Comparison of ENCODE assay signal across 8 cellular contexts in the genomic region with DNA sequence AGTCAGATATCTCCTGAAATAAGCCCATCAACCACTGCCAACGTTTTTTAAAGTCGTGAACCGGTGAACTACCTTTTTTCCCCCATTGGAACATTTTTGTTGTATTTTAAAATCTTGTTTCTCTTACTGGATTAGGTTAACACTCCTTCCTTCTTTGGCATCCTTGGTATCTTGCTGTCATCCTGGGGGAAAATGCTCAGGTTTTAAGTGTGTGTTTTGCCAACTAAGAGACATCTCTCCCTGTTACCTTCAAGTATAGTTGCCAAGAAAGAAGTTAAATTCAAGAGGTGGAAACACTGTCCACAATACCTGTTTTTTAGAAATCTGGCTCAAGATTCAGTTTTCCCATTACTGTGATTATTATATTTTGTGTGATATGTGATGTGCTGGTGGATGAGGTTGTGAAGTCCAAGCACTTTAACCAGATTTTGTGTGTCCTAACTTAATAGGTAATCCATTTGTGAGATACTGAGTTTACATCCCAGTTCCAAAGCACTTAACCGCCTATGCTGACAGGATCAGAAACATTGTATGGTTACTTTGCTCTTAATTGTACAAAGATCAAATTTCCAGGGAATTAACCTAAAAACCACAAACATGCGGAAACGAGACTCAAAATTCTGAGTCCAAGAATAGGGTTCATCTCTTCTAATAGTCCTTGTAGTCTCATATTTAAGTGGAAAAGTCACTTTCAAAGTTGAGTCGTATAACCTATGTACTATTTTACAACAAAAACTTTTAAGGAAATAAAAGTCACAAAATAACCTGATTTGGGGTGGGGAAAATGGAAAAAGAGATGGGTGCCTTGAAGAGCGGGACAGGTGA. TPM values are rescaled to one million over a fixed set of nuclear protein-coding genes. Genes with fewer than 3 reads are reported as not detected.
DNase-seq lines count a peak whose midpoint lies in the region; ATAC-seq and TF ChIP-seq lines count a peak whose summit lies in the region.

No MANE protein-coding gene starts in this region.

- H3K4me3 ChIP-seq in DND-41 (ENCODE audit: low read depth in 1 of 2, low read length in 2 of 2) (peak overlapping the region; percentile 54 to 81; a peak in 3 of 4 replicates), OCI-LY7 (ENCODE audit: low read depth, low read length, poor library complexity, severe bottlenecking) (peak overlapping the region; percentile 100), epithelial cell of esophagus (ENCODE audit: low read length) (peak overlapping the region; percentile 86), trophoblast cell (ENCODE audit: low read depth, low read length) (no peak overlapping the region)

- H3K79me2 ChIP-seq in DND-41 (ENCODE audit: insufficient read depth, low read length) (peaks cover 40% of the 10 kb centered on the region), OCI-LY7 (ENCODE audit: insufficient read depth, low read depth, low read length) (peaks cover 29% of the 10 kb centered on the region), trophoblast cell (ENCODE audit: control insufficient read depth, insufficient read depth, low read length, poor library complexity) (peaks cover 17% of the 10 kb centered on the region)

- no peak overlapping the region for H4K12ac ChIP-seq in trophoblast cell (ENCODE audit: low read depth, low read length)

- H4K8ac ChIP-seq in trophoblast cell (ENCODE audit: low read depth, low read length) = no peak overlapping the region

- no peak overlapping the region for H2BK5ac ChIP-seq in trophoblast cell (ENCODE audit: low read depth, low read length, poor library complexity)

- intact Hi-C loops in OCI-LY7 (cut with micrococcal nuclease; ENCODE audit: unreplicated experiment) = loop anchor here (10.0 kb wide), 1 partner anchor 278 kb away; the partner anchor contains the start of gene OLA1

- H3K14ac ChIP-seq in trophoblast cell (ENCODE audit: low read length) = no peak overlapping the region

- no peak overlapping the region for H2BK120ac ChIP-seq in trophoblast cell (ENCODE audit: insufficient read depth, low read length, poor library complexity)

- H3K27ac ChIP-seq in DND-41 (ENCODE audit: low read length) (peak overlapping the region; percentile 99), OCI-LY7 (ENCODE audit: low read depth, low read length, poor library complexity, severe bottlenecking) (peak overlapping the region; percentile 97), trophoblast cell (ENCODE audit: low read depth, low read length) (peak overlapping the region; percentile 100)

- CTCF ChIA-PET in OCI-LY7 (lab: Charles Lee; ENCODE audit: unreplicated experiment) = interaction anchor here (0.6 kb wide), 1 partner anchor 1493 kb away, joined by 3 read pairs; no protein-coding TSS in a partner anchor

- H3K9me2 ChIP-seq in OCI-LY7 (ENCODE audit: insufficient read depth, low read length) = no peaks in the 10 kb centered on the region

- H3K4ac ChIP-seq in trophoblast cell (ENCODE audit: low read depth, low read length) = no peak overlapping the region

- no peak for TF ChIP-seq CTCF in DND-41 (IDR thresholded peaks at IDR 0.05; ENCODE audit: borderline replicate concordance, extremely low read depth, low read length, poor library complexity, severe bottlenecking)
- TF ChIP-seq CTCF in OCI-LY7 (conservative IDR thresholded peaks at IDR 0.05; ENCODE audit: low read length) = no peak
- TF ChIP-seq CTCF in epithelial cell of esophagus (IDR thresholded peaks at IDR 0.05; ENCODE audit: insufficient read depth, low read depth, low read length, missing control alignments) = no peak

- no peak overlapping the region for H2AK5ac ChIP-seq in trophoblast cell (ENCODE audit: low read length)

- H2BK12ac ChIP-seq in trophoblast cell (ENCODE audit: low read length) = no peak overlapping the region

- H3K4me1 ChIP-seq in DND-41 (ENCODE audit: insufficient read depth, low read length) (peaks cover 22% of the 10 kb centered on the region), OCI-LY7 (ENCODE audit: insufficient read depth, low read length, poor library complexity, severe bottlenecking) (peaks cover 17% of the 10 kb centered on the region), trophoblast cell (ENCODE audit: control insufficient read depth in 1 of 2, insufficient read depth in 2 of 2, low read length in 2 of 2) (no peaks in the 10 kb centered on the region)

- H4K20me1 ChIP-seq in DND-41 (ENCODE audit: insufficient read depth, low read length) (peaks cover 3% of the 10 kb centered on the region; the same call in 1 of the 2 replicates), OCI-LY7 (ENCODE audit: insufficient read depth, low read length) (peaks cover 12% of the 10 kb centered on the region)

- H4K91ac ChIP-seq in trophoblast cell (ENCODE audit: low read depth, low read length) = no peak overlapping the region

- H3K36me3 ChIP-seq in DND-41 (ENCODE audit: insufficient read depth, low read length) (peaks cover 11% of the 10 kb centered on the region), OCI-LY7 (ENCODE audit: insufficient read depth, low read length) (peaks cover 23% of the 10 kb centered on the region), trophoblast cell (ENCODE audit: control insufficient read depth in 1 of 2, insufficient read depth in 2 of 2, low read length in 2 of 2) (no peaks in the 10 kb centered on the region)

- no peak for DNase-seq in DND-41
- DNase-seq in OCI-LY7 (ENCODE audit: low spot score) = no peak
- DNase-seq in epithelial cell of esophagus (ENCODE audit: low read depth) = no peak
- peak in 1 of 2 donors; percentile 17 for DNase-seq in trophoblast cell
- DNase-seq in stimulated activated CD4-positive, alpha-beta T cell treated with anti-CD3 and anti-CD28 coated beads, Interleukin-15, amount 100 ng/mL, for 24 hours = no peak
- no peak for DNase-seq in stimulated activated CD4-positive, alpha-beta T cell treated with anti-CD3 and anti-CD28 coated beads, Interleukin-4, amount 100 ng/mL, for 4 hours
- no peak for DNase-seq in medulla oblongata (ENCODE audit: extremely low spot score)
- no peak for DNase-seq in midbrain (lab: John Stamatoyannopoulos, UW)

- no peak overlapping the region for H3K23ac ChIP-seq in trophoblast cell (ENCODE audit: low read length)

- H3K4me2 ChIP-seq in DND-41 (ENCODE audit: insufficient read depth, low read length) (peak overlapping the region; percentile 75), OCI-LY7 (ENCODE audit: low read length) (peak overlapping the region; percentile 83), trophoblast cell (ENCODE audit: low read length) (peak overlapping the region; percentile 88)

- no peaks in the 10 kb centered on the region for H3K27me3 ChIP-seq in DND-41 (ENCODE audit: insufficient read depth, low read length, poor library complexity)
- H3K27me3 ChIP-seq in trophoblast cell (ENCODE audit: insufficient read depth, low read length) = no peaks in the 10 kb centered on the region

- H3K79me1 ChIP-seq in trophoblast cell (ENCODE audit: low read length) = peaks cover 27% of the 10 kb centered on the region

- BruUV-seq in OCI-LY7 (replicated peaks; lab: Mats Ljungman, UMichigan) = TSS peak; percentile 75

- no CpG with 5 or more reads among the region's 8 CpGs for WGBS in trophoblast cell (ENCODE audit: extremely low coverage, insufficient coverage, insufficient read length)

- H3K9ac ChIP-seq in DND-41 (ENCODE audit: low read depth, low read length) (peak overlapping the region; percentile 99), trophoblast cell (ENCODE audit: low read length) (no peak overlapping the region)

- peak overlapping the region; percentile 80 for H2AFZ ChIP-seq in DND-41 (ENCODE audit: low read depth, low read length)
- H2AFZ ChIP-seq in OCI-LY7 (ENCODE audit: low read length) = peak overlapping the region; percentile 54; the same call in 1 of the 2 replicates
- no peak overlapping the region for H2AFZ ChIP-seq in trophoblast cell (ENCODE audit: insufficient read depth, low read length, poor library complexity)

- ATAC-seq in DND-41 (ENCODE audit: insufficient read depth, low read depth) = no peak

- H3K9me3 ChIP-seq in DND-41 (ENCODE audit: insufficient read depth, low read length, severe bottlenecking) (no peaks in the 10 kb centered on the region), OCI-LY7 (ENCODE audit: low read length) (peaks cover 3% of the 10 kb centered on the region; the same call in 1 of the 2 replicates), trophoblast cell (ENCODE audit: insufficient read depth, low read depth, low read length) (no peaks in the 10 kb centered on the region)

- POLR2A ChIA-PET in OCI-LY7 (lab: Charles Lee) = interaction anchor here (1.1 to 1.3 kb wide), 3 partner anchors 21 to 26 kb away, joined by 5 to 16 read pairs (median 6); no protein-coding TSS in a partner anchor

- no peak overlapping the region for H3K18ac ChIP-seq in trophoblast cell (ENCODE audit: low read length)

RNA-seq across cellular contexts. Expression of gene SP3, which starts 1.3 kb away (rescaled TPM):
- 129 and 150 TPM in 2 replicates for total RNA-seq in OCI-LY7 (2014; rRNA removed; shearing (Covaris generic))
- 115 and 127 TPM in 2 replicates for total RNA-seq in OCI-LY7 (2022)
- polyA plus RNA-seq in trophoblast cell (2013) = 65.0 and 66.3 TPM in 2 replicates
